ENCODE assay signal across 13 cellular contexts in genomic region chr10:61973169-61973568, GRCh38.
DNase-seq lines count a peak whose midpoint lies in the region; ATAC-seq and TF ChIP-seq lines count a peak whose summit lies in the region.
"Had no signal": no experiment of that assay in that cellular context is flagged by ENCODE, and none has a peak within 500 bp of the region (broad histone marks: within the 10 kb centered on the region; RNA-seq: fewer than 3 reads in every experiment).

No MANE protein-coding gene starts in this region.

- H3K4me3 ChIP-seq in Caco-2 (ENCODE audit: low read depth, low read length) (no peak overlapping the region), Panc1 (ENCODE audit: low read depth in 2 of 2, low read length in 2 of 2) (no peak overlapping the region), GM23338 (no peak overlapping the region)
- H3K4me3 ChIP-seq: suprapubic skin had no signal

- no peaks in the 10 kb centered on the region for H3K27me3 Mint-ChIP-seq in Caco-2 (ENCODE audit: insufficient read depth, unreplicated experiment)
- no peaks in the 10 kb centered on the region for H3K27me3 Mint-ChIP-seq in stimulated activated memory B cell treated with anti-CD40 and anti-IgM and Interleukin-4, amounts not matched to agents 10 μg/mL and 1 μg/mL and 100 μg/mL, for 72 hours
- H3K27me3 Mint-ChIP-seq in GM23338 (ENCODE audit: insufficient read depth, low read depth, poor library complexity): no peaks in the 10 kb centered on the region

- H3K36me3 ChIP-seq in Caco-2 (ENCODE audit: control insufficient read depth, insufficient read depth, low read length) (peaks cover 11% of the 10 kb centered on the region), Panc1 (ENCODE audit: control insufficient read depth, insufficient read depth, low read length) (no peaks in the 10 kb centered on the region), GM23338 (ENCODE audit: insufficient read depth) (no peaks in the 10 kb centered on the region)
- H3K36me3 ChIP-seq: suprapubic skin had no signal

- H3K9me2 ChIP-seq in GM23338 (ENCODE audit: insufficient read depth): no peaks in the 10 kb centered on the region

- CTCF ChIA-PET in Caco-2 (lab: Charles Lee) (no interaction called here), Panc1 (lab: Charles Lee) (no interaction called here)

- H3F3A ChIP-seq in GM23338 (replicated peaks; ENCODE audit: low read depth): no peaks in the 10 kb centered on the region

- H3K27ac Mint-ChIP-seq in Caco-2 (ENCODE audit: unreplicated experiment) (peak overlapping the region; percentile 42), GM23338 (no peak overlapping the region)
- peak overlapping the region; percentile 86 for H3K27ac Mint-ChIP-seq in stimulated activated memory B cell treated with anti-CD40 and anti-IgM and Interleukin-4, amounts not matched to agents 10 μg/mL and 1 μg/mL and 100 μg/mL, for 72 hours

- peak overlapping the region; percentile 57; the same call in 1 of the 2 replicates for H3K27ac ChIP-seq in Panc1 (ENCODE audit: low read length)
- H3K27ac ChIP-seq in GM23338 (ENCODE audit: low read depth): no peak overlapping the region
- H3K27ac ChIP-seq: suprapubic skin, VCaP had no signal

- no peaks in the 10 kb centered on the region for H3K79me2 ChIP-seq in GM23338 (replicated peaks; ENCODE audit: insufficient read depth)

- POLR2A ChIA-PET in Caco-2 (lab: Charles Lee) (no interaction called here), Panc1 (lab: Charles Lee) (no interaction called here)

- H4K20me1 ChIP-seq in GM23338 (replicated peaks; ENCODE audit: insufficient read depth): no peaks in the 10 kb centered on the region

- no peak overlapping the region for H2AFZ ChIP-seq in GM23338

- H3K4me3 Mint-ChIP-seq in Caco-2 (ENCODE audit: unreplicated experiment): no peak overlapping the region
- no peak overlapping the region for H3K4me3 Mint-ChIP-seq in stimulated activated memory B cell treated with anti-CD40 and anti-IgM and Interleukin-4, amounts not matched to agents 10 μg/mL and 1 μg/mL and 100 μg/mL, for 72 hours
- no peak overlapping the region for H3K4me3 Mint-ChIP-seq in GM23338

- H3K9me3 Mint-ChIP-seq in Caco-2 (ENCODE audit: unreplicated experiment) (no peaks in the 10 kb centered on the region), GM23338 (no peaks in the 10 kb centered on the region)
- peaks cover 3% of the 10 kb centered on the region for H3K9me3 Mint-ChIP-seq in stimulated activated memory B cell treated with anti-CD40 and anti-IgM and Interleukin-4, amounts not matched to agents 10 μg/mL and 1 μg/mL and 100 μg/mL, for 72 hours

- H3K36me3 Mint-ChIP-seq in Caco-2 (ENCODE audit: insufficient read depth, unreplicated experiment) (peaks cover 94% of the 10 kb centered on the region), GM23338 (ENCODE audit: low read depth) (no peaks in the 10 kb centered on the region)
- peaks cover 83% of the 10 kb centered on the region for H3K36me3 Mint-ChIP-seq in stimulated activated memory B cell treated with anti-CD40 and anti-IgM and Interleukin-4, amounts not matched to agents 10 μg/mL and 1 μg/mL and 100 μg/mL, for 72 hours

- no peak for ATAC-seq in Panc1
- ATAC-seq in left cardiac atrium: peak; percentile 21 to 32
- no peak for ATAC-seq in stimulated activated memory B cell treated with anti-CD40 and anti-IgM and Interleukin-4, amounts not matched to agents 10 μg/mL and 1 μg/mL and 100 μg/mL, for 72 hours
- ATAC-seq in GM18873 (IDR thresholded peaks at IDR 0.05; ENCODE audit: low FRiP score, unreplicated experiment): no peak
- no peak for ATAC-seq in HG03139 (IDR thresholded peaks at IDR 0.05; ENCODE audit: unreplicated experiment)
- no peak for ATAC-seq in GM23338

- DNase-seq in Caco-2 (no peak), Panc1 (ENCODE audit: low read depth, low spot score) (no peak), left cardiac atrium (no peak), DMS53 (lab: John Stamatoyannopoulos, UW) (no peak), GM23338 (ENCODE audit: low spot score) (no peak)
- DNase-seq: activated CD8-positive, alpha-beta memory T cell treated with anti-CD3 and anti-CD28 coated beads, Interleukin-2, amount 50 U/mL, for 48 hours; amygdala; cortex of kidney had no signal

- BruUV-seq in Caco-2 (replicated peaks; lab: Mats Ljungman, UMichigan): no TSS peak
- no TSS peak for BruUV-seq in Panc1 (replicated peaks; lab: Mats Ljungman, UMichigan)

- H3K9me3 ChIP-seq in Caco-2: no peaks in the 10 kb centered on the region
- H3K9me3 ChIP-seq in Panc1 (ENCODE audit: control insufficient read depth, insufficient read depth, low read depth, low read length): no peaks in the 10 kb centered on the region
- H3K9me3 ChIP-seq: suprapubic skin had no signal

- intact Hi-C loops in Caco-2 (cut with micrococcal nuclease; ENCODE audit: unreplicated experiment): no loop called here
- intact Hi-C loops in Panc1 (cut with micrococcal nuclease; ENCODE audit: unreplicated experiment): no loop called here
- intact Hi-C loops in left cardiac atrium (cut with DNase I): no loop called here

- in situ Hi-C loops in Panc1 (cut with HindIII; ENCODE audit: low pct_unique_long_range_greater_than_20kb, low sequenced_read_pairs): no loop called here

- TF ChIP-seq CTCF in Caco-2 (IDR thresholded peaks at IDR 0.05; ENCODE audit: insufficient read depth in 1 of 2, low read depth in 1 of 2, low read length in 1 of 2, severe bottlenecking in 1 of 2, unreplicated experiment in 1 of 2): no peak
- no peak for TF ChIP-seq CTCF in Panc1 (IDR thresholded peaks at IDR 0.05)
- TF ChIP-seq CTCF in GM23338 (conservative IDR thresholded peaks at IDR 0.05; ENCODE audit: low read depth in 2 of 2): no peak

- no peak overlapping the region for H3K4me2 ChIP-seq in GM23338

- H3K4me1 Mint-ChIP-seq in Caco-2 (ENCODE audit: low read depth, unreplicated experiment): peaks cover 59% of the 10 kb centered on the region
- H3K4me1 Mint-ChIP-seq in stimulated activated memory B cell treated with anti-CD40 and anti-IgM and Interleukin-4, amounts not matched to agents 10 μg/mL and 1 μg/mL and 100 μg/mL, for 72 hours: peaks cover 64% of the 10 kb centered on the region
- H3K4me1 Mint-ChIP-seq in GM23338: peaks cover 15% of the 10 kb centered on the region; the same call in 2 of the 3 replicates

- H3K27me3 ChIP-seq in Caco-2 (replicated peaks; ENCODE audit: control insufficient read depth, insufficient read depth, low read length): no peaks in the 10 kb centered on the region
- no peaks in the 10 kb centered on the region for H3K27me3 ChIP-seq in Panc1 (ENCODE audit: control insufficient read depth, insufficient read depth, low read length)
- no peaks in the 10 kb centered on the region for H3K27me3 ChIP-seq in GM23338 (ENCODE audit: insufficient read depth)
- H3K27me3 ChIP-seq: suprapubic skin had no signal

- H3K4me1 ChIP-seq in Caco-2: peaks cover 47% of the 10 kb centered on the region
- H3K4me1 ChIP-seq in Panc1 (ENCODE audit: control insufficient read depth, insufficient read depth, low read length): peaks cover 45% of the 10 kb centered on the region
- peaks cover 16% of the 10 kb centered on the region; the same call in 1 of the 2 replicates for H3K4me1 ChIP-seq in GM23338 (ENCODE audit: insufficient read depth)

TF ChIP-seq in GM23338, 12 proteins besides CTCF, POLR2A, EP300 and RAD21 (continues in another document):
- TF ChIP-seq ZNF114 (CRISPR knock-in tag; IDR thresholded peaks at IDR 0.05) (no peak), EZH2phosphoT487 (IDR thresholded peaks at IDR 0.05; ENCODE audit: unreplicated experiment) (no peak), JUNB (IDR thresholded peaks at IDR 0.05; ENCODE audit: unreplicated experiment) (no peak), POLR2AphosphoS5 (IDR thresholded peaks at IDR 0.05; ENCODE audit: low read depth) (no peak), ETS1 (IDR thresholded peaks at IDR 0.05) (no peak), EZH2 (IDR thresholded peaks at IDR 0.05; ENCODE audit: low read depth, unreplicated experiment) (no peak), CREB1 (CRISPR knock-in tag; IDR thresholded peaks at IDR 0.05; ENCODE audit: low read depth) (no peak)
- TF ChIP-seq, protein P1, sequence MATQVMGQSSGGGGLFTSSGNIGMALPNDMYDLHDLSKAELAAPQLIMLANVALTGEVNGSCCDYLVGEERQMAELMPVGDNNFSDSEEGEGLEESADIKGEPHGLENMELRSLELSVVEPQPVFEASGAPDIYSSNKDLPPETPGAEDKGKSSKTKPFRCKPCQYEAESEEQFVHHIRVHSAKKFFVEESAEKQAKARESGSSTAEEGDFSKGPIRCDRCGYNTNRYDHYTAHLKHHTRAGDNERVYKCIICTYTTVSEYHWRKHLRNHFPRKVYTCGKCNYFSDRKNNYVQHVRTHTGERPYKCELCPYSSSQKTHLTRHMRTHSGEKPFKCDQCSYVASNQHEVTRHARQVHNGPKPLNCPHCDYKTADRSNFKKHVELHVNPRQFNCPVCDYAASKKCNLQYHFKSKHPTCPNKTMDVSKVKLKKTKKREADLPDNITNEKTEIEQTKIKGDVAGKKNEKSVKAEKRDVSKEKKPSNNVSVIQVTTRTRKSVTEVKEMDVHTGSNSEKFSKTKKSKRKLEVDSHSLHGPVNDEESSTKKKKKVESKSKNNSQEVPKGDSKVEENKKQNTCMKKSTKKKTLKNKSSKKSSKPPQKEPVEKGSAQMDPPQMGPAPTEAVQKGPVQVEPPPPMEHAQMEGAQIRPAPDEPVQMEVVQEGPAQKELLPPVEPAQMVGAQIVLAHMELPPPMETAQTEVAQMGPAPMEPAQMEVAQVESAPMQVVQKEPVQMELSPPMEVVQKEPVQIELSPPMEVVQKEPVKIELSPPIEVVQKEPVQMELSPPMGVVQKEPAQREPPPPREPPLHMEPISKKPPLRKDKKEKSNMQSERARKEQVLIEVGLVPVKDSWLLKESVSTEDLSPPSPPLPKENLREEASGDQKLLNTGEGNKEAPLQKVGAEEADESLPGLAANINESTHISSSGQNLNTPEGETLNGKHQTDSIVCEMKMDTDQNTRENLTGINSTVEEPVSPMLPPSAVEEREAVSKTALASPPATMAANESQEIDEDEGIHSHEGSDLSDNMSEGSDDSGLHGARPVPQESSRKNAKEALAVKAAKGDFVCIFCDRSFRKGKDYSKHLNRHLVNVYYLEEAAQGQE (IDR thresholded peaks at IDR 0.05; ENCODE audit: unreplicated experiment): no peak

Comparison
In these comparisons a context has a peak if more than half of its experiments do, and no peak if none do; other contexts are left out.
1. ATAC-seq: peak in left cardiac atrium (2 of 2); none in Panc1 (single experiment), stimulated activated memory B cell treated with anti-CD40 and anti-IgM and Interleukin-4, amounts not matched to agents 10 μg/mL and 1 μg/mL and 100 μg/mL, for 72 hours (single experiment), GM18873 (single experiment), HG03139 (single experiment) and GM23338 (single experiment).